ENCODE assay signal across 9 cellular contexts in genomic region chr14:22977434-22977683, GRCh38. TPM values are rescaled to one million over a fixed set of nuclear protein-coding genes. Genes with fewer than 3 reads are reported as not detected.
DNase-seq lines count a peak whose midpoint lies in the region; ATAC-seq and TF ChIP-seq lines count a peak whose summit lies in the region.
"Had no signal": no experiment of that assay in that cellular context is flagged by ENCODE, and none has a peak within 500 bp of the region (broad histone marks: within the 10 kb centered on the region; RNA-seq: fewer than 3 reads in every experiment).

No MANE protein-coding gene starts in this region.

- peak overlapping the region; percentile 70 to 72 for H3K27ac ChIP-seq in left lung
- H3K27ac ChIP-seq in upper lobe of left lung, result peak overlapping the region; percentile 82 to 89 (median 86)

- H3K36me3 Mint-ChIP-seq in activated naive CD4-positive, alpha-beta T cell treated with anti-CD3 and anti-CD28 coated beads, Interleukin-2, amount 50 U/mL, for 24 hours, result no peaks in the 10 kb centered on the region
- no peaks in the 10 kb centered on the region for H3K36me3 Mint-ChIP-seq in activated naive CD4-positive, alpha-beta T cell treated with anti-CD3 and anti-CD28 coated beads, Interleukin-2, amount 50 U/mL, for 72 hours

- TF ChIP-seq EP300 in upper lobe of left lung (IDR thresholded peaks at IDR 0.05), result no peak

- H3K9me3 ChIP-seq in left lung (no peaks in the 10 kb centered on the region), upper lobe of left lung (no peaks in the 10 kb centered on the region)

- H3K36me3 ChIP-seq in left lung, result peaks cover 0 to 7% of the 10 kb centered on the region in 2 donors
- H3K36me3 ChIP-seq in upper lobe of left lung, result peaks cover 0 to 3% (median under 1%) of the 10 kb centered on the region in 4 donors

- H3K27me3 ChIP-seq in left lung, result peaks cover 7 to 35% of the 10 kb centered on the region in 2 donors
- H3K27me3 ChIP-seq in upper lobe of left lung, result peaks cover 0 to 13% (median 7%) of the 10 kb centered on the region in 4 donors

- H3K9me3 Mint-ChIP-seq in activated naive CD4-positive, alpha-beta T cell treated with anti-CD3 and anti-CD28 coated beads, Interleukin-2, amount 50 U/mL, for 24 hours, result no peaks in the 10 kb centered on the region
- H3K9me3 Mint-ChIP-seq in activated naive CD4-positive, alpha-beta T cell treated with anti-CD3 and anti-CD28 coated beads, Interleukin-2, amount 50 U/mL, for 72 hours, result no peaks in the 10 kb centered on the region

- TF ChIP-seq POLR2A in upper lobe of left lung (IDR thresholded peaks at IDR 0.05), result no peak

- no peak for DNase-seq in activated naive CD4-positive, alpha-beta T cell treated with anti-CD3 and anti-CD28 coated beads, Interleukin-2, amount 50 U/mL, for 72 hours (ENCODE audit: low spot score in 2 of 2)
- DNase-seq in left lung, result no peak
- no peak for DNase-seq in upper lobe of left lung
- DNase-seq in AG20443 (ENCODE audit: low spot score), result no peak
- DNase-seq: AML-193, posterior cingulate gyrus, RPMI8226 had no signal

- H3K27me3 Mint-ChIP-seq in activated naive CD4-positive, alpha-beta T cell treated with anti-CD3 and anti-CD28 coated beads, Interleukin-2, amount 50 U/mL, for 24 hours, result no peaks in the 10 kb centered on the region

- peaks cover 8% of the 10 kb centered on the region for H3K4me1 Mint-ChIP-seq in activated naive CD4-positive, alpha-beta T cell treated with anti-CD3 and anti-CD28 coated beads, Interleukin-2, amount 50 U/mL, for 24 hours

- peaks cover 27 to 54% of the 10 kb centered on the region in 2 donors for H3K4me1 ChIP-seq in left lung
- peaks cover 41 to 64% (median 59%) of the 10 kb centered on the region in 4 donors for H3K4me1 ChIP-seq in upper lobe of left lung

- H3K27ac Mint-ChIP-seq in activated naive CD4-positive, alpha-beta T cell treated with anti-CD3 and anti-CD28 coated beads, Interleukin-2, amount 50 U/mL, for 24 hours, result peak overlapping the region; percentile 68
- H3K27ac Mint-ChIP-seq in activated naive CD4-positive, alpha-beta T cell treated with anti-CD3 and anti-CD28 coated beads, Interleukin-2, amount 50 U/mL, for 72 hours, result no peak overlapping the region

- TF ChIP-seq CTCF in left lung (IDR thresholded peaks at IDR 0.05), result no peak
- TF ChIP-seq CTCF in upper lobe of left lung (IDR thresholded peaks at IDR 0.05), result no peak

- no peak for ATAC-seq in activated naive CD4-positive, alpha-beta T cell treated with anti-CD3 and anti-CD28 coated beads, Interleukin-2, amount 50 U/mL, for 72 hours
- ATAC-seq in left lung (no peak), upper lobe of left lung (ENCODE audit: low FRiP score in 2 of 2) (no peak), GM21367 (IDR thresholded peaks at IDR 0.05; ENCODE audit: unreplicated experiment) (no peak)

- no peak overlapping the region for H3K4me3 Mint-ChIP-seq in activated naive CD4-positive, alpha-beta T cell treated with anti-CD3 and anti-CD28 coated beads, Interleukin-2, amount 50 U/mL, for 24 hours

- intact Hi-C loops in left lung (cut with DNase I), result no loop called here

- H3K4me3 ChIP-seq in left lung (no peak overlapping the region), upper lobe of left lung (no peak overlapping the region)

RNA-seq across cellular contexts. Expression of gene AJUBA, which starts 5.0 kb away (rescaled TPM):
- total RNA-seq in activated naive CD4-positive, alpha-beta T cell treated with anti-CD3 and anti-CD28 coated beads, Interleukin-2, amount 50 U/mL, for 72 hours, result 1 to 10 TPM; 1.5 to 3.8 TPM
- total RNA-seq in left lung (10 to 100 TPM; 37.9 to 39.5 TPM), upper lobe of left lung (10 to 100 TPM; 34.4 to 50.3 (median 39.5) TPM)

RNA-seq across cellular contexts. Expression of gene HAUS4, which starts 20.5 kb away (rescaled TPM):
- total RNA-seq in activated naive CD4-positive, alpha-beta T cell treated with anti-CD3 and anti-CD28 coated beads, Interleukin-2, amount 50 U/mL, for 72 hours, result 10 to 100 TPM; 82.2 to 93.3 TPM
- 10 to 100 TPM; 47.6 to 51.4 TPM for total RNA-seq in left lung
- 100 to 1,000 TPM in 2 of 6 donors, 10 to 100 TPM in 4; 44.3 to 137 (median 78.9) TPM for total RNA-seq in upper lobe of left lung

RNA-seq across cellular contexts. Expression of gene C14orf93, which starts 32.6 kb away (rescaled TPM):
- total RNA-seq in activated naive CD4-positive, alpha-beta T cell treated with anti-CD3 and anti-CD28 coated beads, Interleukin-2, amount 50 U/mL, for 72 hours, result 10 to 100 TPM; 10.9 to 12.6 TPM
- total RNA-seq in left lung (1 to 10 TPM; 8.3 TPM), upper lobe of left lung (10 to 100 TPM in 4 of 6 donors, 1 to 10 TPM in 2; 7.1 to 12.9 (median 11.4) TPM)

RNA-seq across cellular contexts. Expression of gene PRMT5, which starts 48.2 kb away (rescaled TPM):
- total RNA-seq in activated naive CD4-positive, alpha-beta T cell treated with anti-CD3 and anti-CD28 coated beads, Interleukin-2, amount 50 U/mL, for 72 hours, result 100 to 1,000 TPM in 1 of 2 donors, 10 to 100 TPM in 1; 47.1 to 120 TPM
- total RNA-seq in left lung (10 to 100 TPM; 48.7 to 73.3 TPM), upper lobe of left lung (10 to 100 TPM; 21.4 to 51.3 (median 39.2) TPM)

RNA-seq across cellular contexts. Expression of gene PSMB5, which starts 57.3 kb away (rescaled TPM):
- 100 to 1,000 TPM; 137 to 180 TPM for total RNA-seq in activated naive CD4-positive, alpha-beta T cell treated with anti-CD3 and anti-CD28 coated beads, Interleukin-2, amount 50 U/mL, for 72 hours
- total RNA-seq in left lung, result 100 to 1,000 TPM; 114 to 140 TPM
- 100 to 1,000 TPM in 2 of 6 donors, 10 to 100 TPM in 4; 58.7 to 147 (median 86.1) TPM for total RNA-seq in upper lobe of left lung

Comparison
In these comparisons a context has a peak if more than half of its experiments do, and no peak if none do; other contexts are left out.
1. RNA of gene AJUBA, which starts 5.0 kb away (total RNA-seq): 34.4 to 50.3 TPM in upper lobe of left lung and 37.9 to 39.5 TPM in left lung; 1.5 to 3.8 TPM in activated naive CD4-positive, alpha-beta T cell treated with anti-CD3 and anti-CD28 coated beads, Interleukin-2, amount 50 U/mL, for 72 hours; every median in the first group is over 4 times any median in the second.